ENCODE assay signal across 1 cellular context in genomic region chr4:54543088-54543795, GRCh38.
TF ChIP-seq lines count a peak whose summit lies in the region.

No MANE protein-coding gene starts in this region.

TF ChIP-seq in IMR-90, 13 proteins besides CTCF, POLR2A, EP300 and RAD21:
- TF ChIP-seq RCOR1 (IDR thresholded peaks at IDR 0.05; ENCODE audit: insufficient replicate concordance, low read length) (peak; percentile 60), SMC3 (IDR thresholded peaks at IDR 0.05; ENCODE audit: low read depth, low read length) (no peak), FOS (IDR thresholded peaks at IDR 0.05; ENCODE audit: low read depth, low read length) (peak; percentile 33; the same call in 1 of the 2 replicates)
TF ChIP-seq in IMR-90: peak in this region for 2.
